In the genomic region with DNA sequence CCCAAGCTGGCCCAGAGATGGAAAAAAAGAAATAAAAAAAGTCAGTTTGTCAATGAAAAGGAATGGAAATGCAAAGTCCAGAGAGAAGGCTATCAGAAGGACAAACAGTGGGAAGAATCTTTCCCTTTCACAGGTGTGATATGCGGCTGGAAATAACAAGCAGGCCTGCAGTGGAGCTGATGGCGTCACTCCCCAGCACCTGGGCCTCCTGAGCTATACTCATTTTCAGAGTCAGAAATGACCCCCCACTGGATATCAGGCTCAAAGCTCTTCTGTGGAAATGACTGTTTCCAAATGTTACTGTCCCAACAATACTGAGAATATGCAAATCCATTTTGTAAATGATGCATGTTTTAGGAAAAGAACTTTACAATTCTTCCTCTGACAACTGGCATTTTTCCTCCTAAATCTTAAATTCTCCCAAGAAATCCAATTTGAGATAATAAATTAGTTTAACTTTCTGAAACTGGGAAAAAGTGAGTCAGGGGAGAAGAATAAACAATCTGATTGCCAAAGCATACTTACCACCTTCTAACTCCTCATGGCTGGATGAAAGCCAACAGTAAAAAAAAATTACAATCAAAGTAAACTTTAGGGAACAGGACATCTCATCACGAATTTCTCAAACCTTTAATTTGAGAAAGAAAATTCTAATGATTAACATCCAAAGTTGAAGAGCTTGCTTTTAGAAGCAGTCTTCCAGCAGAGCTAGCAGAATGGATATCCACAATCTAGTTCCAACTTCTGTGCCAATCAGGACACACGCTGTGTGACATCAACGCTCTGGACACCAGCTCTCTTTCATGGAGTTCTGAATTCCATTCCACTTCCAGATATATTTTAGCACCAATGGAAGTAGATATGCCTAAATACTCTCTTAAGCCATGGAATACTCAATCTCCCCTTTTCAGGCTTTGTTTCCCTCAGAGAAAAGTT, we compare ENCODE assay signal across 21 cellular contexts. TPM values are rescaled to one million over a fixed set of nuclear protein-coding genes. Genes with fewer than 3 reads are reported as not detected.
DNase-seq lines count a peak whose midpoint lies in the region; FAIRE-seq and TF ChIP-seq lines count a peak whose summit lies in the region.
"Had no signal": no experiment of that assay in that cellular context is flagged by ENCODE, and none has a peak within 500 bp of the region (broad histone marks: within the 10 kb centered on the region; RNA-seq: fewer than 3 reads in every experiment).

No MANE protein-coding gene starts in this region.

- H2AFZ ChIP-seq in mammary epithelial cell (ENCODE audit: low read depth, low read length) (no peak overlapping the region), astrocyte (ENCODE audit: low read depth, low read length) (no peak overlapping the region)

- H3K27ac ChIP-seq in mammary epithelial cell (ENCODE audit: insufficient read depth, low read depth, low read length): no peak overlapping the region
- H3K27ac ChIP-seq in astrocyte (ENCODE audit: low read depth, low read length): peak overlapping the region; percentile 58
- H3K27ac ChIP-seq: 22Rv1 had no signal

- H3K9ac ChIP-seq in mammary epithelial cell (ENCODE audit: insufficient read depth, low read length) (no peak overlapping the region), astrocyte (ENCODE audit: low read length) (peak overlapping the region; percentile 16)

- no peaks in the 10 kb centered on the region for H3K27me3 ChIP-seq in mammary epithelial cell (ENCODE audit: insufficient read depth, low read length)
- H3K27me3 ChIP-seq in astrocyte (ENCODE audit: insufficient read depth, low read length): no peaks in the 10 kb centered on the region
- no peaks in the 10 kb centered on the region for H3K27me3 ChIP-seq in Caco-2 (replicated peaks; ENCODE audit: control insufficient read depth, insufficient read depth, low read length)

- H3K4me1 Mint-ChIP-seq in MCF 10A (ENCODE audit: insufficient read depth, unreplicated experiment) (peaks cover 69% of the 10 kb centered on the region), astrocyte (ENCODE audit: low read depth, unreplicated experiment) (peaks cover 23% of the 10 kb centered on the region), Caco-2 (ENCODE audit: low read depth, unreplicated experiment) (peaks cover 16% of the 10 kb centered on the region)

- H4K20me1 ChIP-seq in mammary epithelial cell (ENCODE audit: insufficient read depth, low read length) (no peaks in the 10 kb centered on the region), astrocyte (ENCODE audit: insufficient read depth, low read length) (peaks cover 6% of the 10 kb centered on the region)

- H3K4me3 Mint-ChIP-seq in MCF 10A (ENCODE audit: unreplicated experiment) (peak overlapping the region; percentile 12), astrocyte (ENCODE audit: unreplicated experiment) (no peak overlapping the region), Caco-2 (ENCODE audit: unreplicated experiment) (no peak overlapping the region)
- H3K4me3 Mint-ChIP-seq: activated naive CD4-positive, alpha-beta T cell treated with anti-CD3 and anti-CD28 coated beads, Interleukin-2, amount 10 ng/mL, durations not matched to agents 7 days and 5 days; stimulated activated naive CD8-positive, alpha-beta T cell treated with anti-CD3 and anti-CD28 coated beads, Interleukin-15, amount 100 ng/mL, for 72 hours; T-helper 2 cell treated with Interferon-gamma antibody and Interleukin-4, amounts not matched to agents 5 μg/mL and 100 μg/mL, for 36 hours had no signal

- 85% methylated on average over 5 of the region's 5 CpGs for WGBS in mammary epithelial cell (ENCODE audit: low coverage, missing lambda C conversion rate)

- H3K4me2 ChIP-seq in mammary epithelial cell (ENCODE audit: insufficient read depth, low read depth, low read length): no peak overlapping the region
- H3K4me2 ChIP-seq in astrocyte (ENCODE audit: low read length): peak overlapping the region; percentile 61

- peaks cover 33% of the 10 kb centered on the region for H3K79me2 ChIP-seq in mammary epithelial cell (ENCODE audit: insufficient read depth, low read length)
- H3K79me2 ChIP-seq in astrocyte (ENCODE audit: insufficient read depth, low read length): peaks cover under 1% of the 10 kb centered on the region

- no peak for FAIRE-seq in astrocyte (lab: Jason Lieb, UNC)
- FAIRE-seq: K562 had no signal

- no peak for TF ChIP-seq CTCF in MCF 10A (IDR thresholded peaks at IDR 0.05; ENCODE audit: unreplicated experiment)
- no peak for TF ChIP-seq CTCF in mammary epithelial cell (conservative IDR thresholded peaks at IDR 0.05 in 1 of 2, IDR thresholded peaks at IDR 0.05 in 1 of 2; ENCODE audit: extremely low read depth in 1 of 2, insufficient read depth in 1 of 2, low read depth in 1 of 2, low read length in 2 of 2)
- no peak for TF ChIP-seq CTCF in astrocyte (IDR thresholded peaks at IDR 0.05; ENCODE audit: insufficient read depth, low read depth, low read length)
- no peak for TF ChIP-seq CTCF in fibroblast of the aortic adventitia (IDR thresholded peaks at IDR 0.05; ENCODE audit: insufficient read depth, low read length)
- TF ChIP-seq CTCF in Caco-2 (IDR thresholded peaks at IDR 0.05; ENCODE audit: insufficient read depth in 1 of 2, low read depth in 1 of 2, low read length in 1 of 2, severe bottlenecking in 1 of 2, unreplicated experiment in 1 of 2): no peak

- intact Hi-C loops in MCF 10A (cut with micrococcal nuclease) (no loop called here), mammary epithelial cell (cut with micrococcal nuclease) (no loop called here), Caco-2 (cut with micrococcal nuclease; ENCODE audit: unreplicated experiment) (no loop called here)

- DNase-seq in MCF 10A (ENCODE audit: unreplicated experiment): peak; percentile 61
- DNase-seq in mammary epithelial cell: no peak
- DNase-seq in astrocyte (ENCODE audit: low read depth): peak; percentile 68
- DNase-seq in fibroblast of the aortic adventitia (ENCODE audit: low read depth): peak; percentile 72
- peak; percentile 39 for DNase-seq in stromal cell of bone marrow (ENCODE audit: low read depth)
- DNase-seq in germinal center (ENCODE audit: low spot score): no peak
- DNase-seq in HPDE6-E6E7 (ENCODE audit: extremely low spot score): no peak
- DNase-seq in Caco-2: no peak
- DNase-seq: activated CD4-positive, alpha-beta T cell treated with anti-CD3 and anti-CD28 coated beads for 1 hour; activated naive CD4-positive, alpha-beta T cell treated with anti-CD3 and anti-CD28 coated beads, Interleukin-2, amount 10 ng/mL, durations not matched to agents 7 days and 5 days; DMS79; left ventricle myocardium superior; NCI-H1417; NK-92 treated with Interleukin-12 subunit alpha and Interleukin-12 subunit beta, amount 100 ng/mL, for 24 hours; Right ventricle myocardium superior; stimulated activated naive CD8-positive, alpha-beta T cell treated with anti-CD3 and anti-CD28 coated beads, Interleukin-15, amount 100 ng/mL, for 72 hours had no signal

- in situ Hi-C loops in mammary epithelial cell (cut with MboI; ENCODE audit: low sequenced_read_pairs in 2 of 2): no loop called here

- H3K4me3 ChIP-seq in mammary epithelial cell (replicated peaks in 1 of 3; ENCODE audit: insufficient read depth in 1 of 3, low read depth in 2 of 3, low read length in 3 of 3) (no peak overlapping the region), astrocyte (ENCODE audit: insufficient read depth, low read depth, low read length) (no peak overlapping the region), fibroblast of the aortic adventitia (ENCODE audit: low read depth, low read length) (no peak overlapping the region), Caco-2 (ENCODE audit: low read depth, low read length) (no peak overlapping the region)
- H3K4me3 ChIP-seq: K562 had no signal

- H3K36me3 Mint-ChIP-seq in MCF 10A (ENCODE audit: insufficient read depth, unreplicated experiment) (peaks cover 8% of the 10 kb centered on the region), astrocyte (ENCODE audit: low read depth, unreplicated experiment) (peaks cover 5% of the 10 kb centered on the region), Caco-2 (ENCODE audit: insufficient read depth, unreplicated experiment) (peaks cover 23% of the 10 kb centered on the region)

- H3K9me3 ChIP-seq in mammary epithelial cell (replicated peaks; ENCODE audit: insufficient read depth, low read length): no peaks in the 10 kb centered on the region
- H3K9me3 ChIP-seq in astrocyte (ENCODE audit: insufficient read depth, low read depth, low read length): no peaks in the 10 kb centered on the region
- no peaks in the 10 kb centered on the region for H3K9me3 ChIP-seq in Caco-2

- dilution Hi-C loops in mammary epithelial cell (cut with HindIII; ENCODE audit: low sequenced_read_pairs): no loop called here

- H3K36me3 ChIP-seq in mammary epithelial cell (ENCODE audit: insufficient read depth, low read length) (peaks cover 4% of the 10 kb centered on the region), astrocyte (ENCODE audit: insufficient read depth, low read length) (no peaks in the 10 kb centered on the region), Caco-2 (ENCODE audit: control insufficient read depth, insufficient read depth, low read length) (no peaks in the 10 kb centered on the region; the same call in 1 of the 2 replicates)

- H3K27ac Mint-ChIP-seq in MCF 10A (ENCODE audit: low read depth, unreplicated experiment) (peak overlapping the region; percentile 29), astrocyte (ENCODE audit: unreplicated experiment) (no peak overlapping the region), Caco-2 (ENCODE audit: unreplicated experiment) (no peak overlapping the region)
- H3K27ac Mint-ChIP-seq: activated naive CD4-positive, alpha-beta T cell treated with anti-CD3 and anti-CD28 coated beads, Interleukin-2, amount 10 ng/mL, durations not matched to agents 7 days and 5 days; T-helper 2 cell treated with Interferon-gamma antibody and Interleukin-4, amounts not matched to agents 5 μg/mL and 100 μg/mL, for 36 hours had no signal

- H3K27me3 Mint-ChIP-seq in MCF 10A (ENCODE audit: insufficient read depth, unreplicated experiment): no peaks in the 10 kb centered on the region
- H3K27me3 Mint-ChIP-seq in astrocyte (ENCODE audit: low read depth, unreplicated experiment): peaks cover 4% of the 10 kb centered on the region
- no peaks in the 10 kb centered on the region for H3K27me3 Mint-ChIP-seq in Caco-2 (ENCODE audit: insufficient read depth, unreplicated experiment)
- H3K27me3 Mint-ChIP-seq: activated naive CD4-positive, alpha-beta T cell treated with anti-CD3 and anti-CD28 coated beads, Interleukin-2, amount 10 ng/mL, durations not matched to agents 7 days and 5 days; stimulated activated naive CD8-positive, alpha-beta T cell treated with anti-CD3 and anti-CD28 coated beads, Interleukin-15, amount 100 ng/mL, for 72 hours had no signal

- H3K9me3 Mint-ChIP-seq in MCF 10A (ENCODE audit: unreplicated experiment) (peaks cover 7% of the 10 kb centered on the region), astrocyte (ENCODE audit: unreplicated experiment) (peaks cover 4% of the 10 kb centered on the region), Caco-2 (ENCODE audit: unreplicated experiment) (peaks cover 10% of the 10 kb centered on the region)
- H3K9me3 Mint-ChIP-seq: activated naive CD4-positive, alpha-beta T cell treated with anti-CD3 and anti-CD28 coated beads, Interleukin-2, amount 10 ng/mL, durations not matched to agents 7 days and 5 days had no signal

- CTCF ChIA-PET in MCF 10A (lab: Yijun Ruan, JAX) (no interaction called here), mammary epithelial cell (lab: Charles Lee; ENCODE audit: low non-redundant PET) (no interaction called here), Caco-2 (lab: Charles Lee) (no interaction called here)

- POLR2A ChIA-PET in MCF 10A (lab: Yijun Ruan, JAX): interaction anchor here (0.6 to 1.9 kb wide), 3 partner anchors 10 to 351 kb away, joined by 3 to 6 read pairs (median 3); no protein-coding TSS in a partner anchor
- POLR2A ChIA-PET in Caco-2 (lab: Charles Lee): no interaction called here

- BruUV-seq in MCF 10A (replicated peaks; lab: Mats Ljungman, UMichigan): no TSS peak
- no TSS peak for BruUV-seq in mammary epithelial cell (replicated peaks; lab: Mats Ljungman, UMichigan)
- BruUV-seq in Caco-2 (replicated peaks; lab: Mats Ljungman, UMichigan): no TSS peak

- peaks cover 32% of the 10 kb centered on the region for H3K4me1 ChIP-seq in mammary epithelial cell (ENCODE audit: insufficient read depth, low read length)
- H3K4me1 ChIP-seq in astrocyte (ENCODE audit: insufficient read depth, low read length): peaks cover 60% of the 10 kb centered on the region
- no peaks in the 10 kb centered on the region for H3K4me1 ChIP-seq in Caco-2

RNA-seq across cellular contexts. Expression of a gene that starts 5.3 kb away (rescaled TPM):
- total RNA-seq in MCF 10A (2022): 0.91 and 1.1 TPM in 2 replicates
- 1 to 10 TPM in 1 of 2 donors, under 1 TPM in 1; 0.50 to 1.3 TPM for total RNA-seq in mammary epithelial cell
- 0.66 TPM for polyA plus RNA-seq in mammary epithelial cell
- not detected for polyA minus RNA-seq in mammary epithelial cell
- 0.17 and 0.23 TPM in 2 replicates for total RNA-seq in astrocyte
- total RNA-seq in fibroblast of the aortic adventitia (ENCODE audit: low replicate concordance): 0.72 and 1.4 TPM in 2 replicates
- 2.1 and 2.2 TPM in 2 replicates for total RNA-seq in Caco-2 (2022)

RNA-seq across cellular contexts. Expression of a gene that starts 28.4 kb away (rescaled TPM):
- total RNA-seq in MCF 10A (2022) (17.1 and 23.7 TPM in 2 replicates), mammary epithelial cell (10 to 100 TPM in 1 of 2 donors, 1 to 10 TPM in 1; 3.8 to 17.1 TPM), astrocyte (1.9 and 2.6 TPM in 2 replicates), fibroblast of the aortic adventitia (ENCODE audit: low replicate concordance) (3.1 and 4.3 TPM in 2 replicates), Caco-2 (2022) (17.7 and 19.0 TPM in 2 replicates)
- polyA plus RNA-seq in mammary epithelial cell: 6.5 TPM
- not detected for polyA minus RNA-seq in mammary epithelial cell
- total RNA-seq: Right ventricle myocardium superior had no signal

RNA-seq across cellular contexts. Expression of a gene that starts 59.4 kb away (rescaled TPM):
- not detected in 2 replicates for total RNA-seq in MCF 10A (2022)
- total RNA-seq in mammary epithelial cell: not detected
- polyA plus RNA-seq in mammary epithelial cell: not detected
- not detected for polyA minus RNA-seq in mammary epithelial cell
- not detected in 2 replicates for total RNA-seq in astrocyte
- total RNA-seq in fibroblast of the aortic adventitia (ENCODE audit: low replicate concordance): not detected in 2 replicates
- total RNA-seq in Caco-2 (2022): not detected in 2 replicates
- total RNA-seq: K562, left ventricle myocardium superior, pulmonary artery endothelial cell, Right ventricle myocardium superior, urinary bladder had no signal
- polyA plus RNA-seq: K562, urinary bladder had no signal

Comparison
In these comparisons a context has a peak if more than half of its experiments do, and no peak if none do; other contexts are left out.
1. DNase-seq: peak in MCF 10A (single experiment), astrocyte (single experiment), fibroblast of the aortic adventitia (single experiment) and stromal cell of bone marrow (single experiment); none in mammary epithelial cell (single experiment), germinal center (single experiment), HPDE6-E6E7 (single experiment) and Caco-2 (0 of 2).